8 cellular contexts compared by ENCODE assay signal in the genomic region with DNA sequence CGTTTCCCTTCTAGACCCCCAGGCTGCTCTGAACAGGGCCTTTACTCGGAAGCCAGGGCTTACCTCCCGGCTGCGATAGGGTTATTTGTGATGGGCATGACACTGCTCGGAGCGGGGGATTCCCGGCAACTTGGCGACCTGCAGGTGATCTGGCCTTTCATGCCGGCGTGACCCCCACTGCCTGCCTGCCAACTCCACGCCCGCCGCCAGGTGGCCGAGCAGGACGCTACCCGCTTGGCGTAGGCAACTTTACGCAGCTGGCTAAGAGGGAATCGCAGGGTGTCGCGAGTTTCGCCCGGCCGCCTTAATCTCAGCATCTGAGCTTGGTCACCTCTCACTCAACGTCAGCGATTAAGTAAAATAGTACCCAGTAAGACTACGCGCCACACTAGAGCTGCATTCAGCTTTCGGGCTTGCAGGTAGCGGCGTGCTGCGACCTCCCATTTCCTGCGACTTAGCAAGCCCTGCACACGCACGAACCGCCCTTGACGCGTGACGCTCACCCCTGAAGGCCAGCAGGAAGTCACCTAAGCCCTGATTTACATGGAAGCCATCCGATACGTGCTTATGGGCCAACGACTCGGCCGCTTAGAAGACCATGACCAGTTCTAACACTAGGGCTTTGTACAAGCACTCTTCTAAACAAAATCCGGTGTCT. TPM values are rescaled to one million over a fixed set of nuclear protein-coding genes. Genes with fewer than 3 reads are reported as not detected.
A peak's percentile ranks its signal among the peaks of the same experiment; 100 is the strongest.
DNase-seq lines count a peak whose midpoint lies in the region; ATAC-seq and TF ChIP-seq lines count a peak whose summit lies in the region.

No MANE protein-coding gene starts in this region.

- no peaks in the 10 kb centered on the region; the same call in 1 of the 2 replicates for H3K36me3 ChIP-seq in SJCRH30
- H3K36me3 ChIP-seq in parathyroid adenoma (ENCODE audit: control insufficient read depth, insufficient read depth, low read length) = no peaks in the 10 kb centered on the region
- peaks cover 0 to 18% (median 0%) of the 10 kb centered on the region in 3 donors for H3K36me3 ChIP-seq in tibial nerve

- H3K9ac ChIP-seq in parathyroid adenoma = peak overlapping the region; percentile 59

- peak; percentile 5 for DNase-seq in GF-D8 (lab: John Stamatoyannopoulos, UW)
- peak; percentile 84 for DNase-seq in H4 (ENCODE audit: low spot score)
- DNase-seq in SJCRH30 = peak; percentile 57 to 67
- peak; percentile 88 for DNase-seq in Right ventricle myocardium superior
- DNase-seq in tibial nerve (ENCODE audit: low spot score in 2 of 2) = peak; percentile 60 to 72

- peaks cover 73% of the 10 kb centered on the region for H3K4me1 Mint-ChIP-seq in activated naive CD4-positive, alpha-beta T cell treated with anti-CD3 and anti-CD28 coated beads, Interleukin-2, amount 50 U/mL, for 24 hours

- no peaks in the 10 kb centered on the region for H3K27me3 Mint-ChIP-seq in activated naive CD4-positive, alpha-beta T cell treated with anti-CD3 and anti-CD28 coated beads, Interleukin-2, amount 50 U/mL, for 24 hours

- peaks cover 6% of the 10 kb centered on the region for H3K9me3 Mint-ChIP-seq in activated naive CD4-positive, alpha-beta T cell treated with anti-CD3 and anti-CD28 coated beads, Interleukin-2, amount 50 U/mL, for 24 hours

- H3K9me3 ChIP-seq in SJCRH30 (replicated peaks) (no peaks in the 10 kb centered on the region), parathyroid adenoma (ENCODE audit: control insufficient read depth, low read length) (no peaks in the 10 kb centered on the region), tibial nerve (peaks cover 0 to 10% (median 0%) of the 10 kb centered on the region in 4 donors)

- peak overlapping the region; percentile 98 for H3K4me2 ChIP-seq in parathyroid adenoma (ENCODE audit: low read length)

- peak overlapping the region; percentile 99 for H3K27ac Mint-ChIP-seq in activated naive CD4-positive, alpha-beta T cell treated with anti-CD3 and anti-CD28 coated beads, Interleukin-2, amount 50 U/mL, for 24 hours

- peak in 1 of 2 donors; percentile 56 for TF ChIP-seq EP300 in tibial nerve (IDR thresholded peaks at IDR 0.05)

- H3K36me3 Mint-ChIP-seq in activated naive CD4-positive, alpha-beta T cell treated with anti-CD3 and anti-CD28 coated beads, Interleukin-2, amount 50 U/mL, for 24 hours = peaks cover 28% of the 10 kb centered on the region

- H3K4me3 ChIP-seq in SJCRH30 = peak overlapping the region; percentile 64
- H3K4me3 ChIP-seq in parathyroid adenoma (ENCODE audit: low read depth, low read length) = peak overlapping the region; percentile 97
- H3K4me3 ChIP-seq in tibial nerve = peak overlapping the region; percentile 78 to 90 (median 81)

- H3K27me3 ChIP-seq in SJCRH30 (no peaks in the 10 kb centered on the region), parathyroid adenoma (ENCODE audit: control insufficient read depth, insufficient read depth, low read length) (no peaks in the 10 kb centered on the region), tibial nerve (no peaks in the 10 kb centered on the region)

- H3K4me3 Mint-ChIP-seq in activated naive CD4-positive, alpha-beta T cell treated with anti-CD3 and anti-CD28 coated beads, Interleukin-2, amount 50 U/mL, for 24 hours = peak overlapping the region; percentile 97

- peak; percentile 64 for TF ChIP-seq CTCF in LNCAP (IDR thresholded peaks at IDR 0.05)
- TF ChIP-seq CTCF in parathyroid adenoma (IDR thresholded peaks at IDR 0.05) = peak; percentile 87
- TF ChIP-seq CTCF in tibial nerve (IDR thresholded peaks at IDR 0.05) = peak; percentile 77 to 96 (median 84)

- TF ChIP-seq POLR2A in tibial nerve (IDR thresholded peaks at IDR 0.05) = peak in 1 of 2 donors; percentile 49

- H3K4me1 ChIP-seq in SJCRH30 = no peaks in the 10 kb centered on the region
- peaks cover 3% of the 10 kb centered on the region for H3K4me1 ChIP-seq in parathyroid adenoma
- peaks cover 0 to 39% (median 12%) of the 10 kb centered on the region in 4 donors for H3K4me1 ChIP-seq in tibial nerve

- peaks cover 7% of the 10 kb centered on the region for H3K79me2 ChIP-seq in parathyroid adenoma

- H3K27ac ChIP-seq in SJCRH30 (peak overlapping the region; percentile 86), parathyroid adenoma (peak overlapping the region; percentile 98), tibial nerve (peak overlapping the region; percentile 83 to 96 (median 94))

- peak overlapping the region; percentile 90 for H2AFZ ChIP-seq in parathyroid adenoma

- WGBS in tibial nerve, 2 donors = 0 to 1% methylated on average over 35 to 40 of the region's 45 CpGs

- peak; percentile 74 for ATAC-seq in Right ventricle myocardium superior (ENCODE audit: poor library complexity)

- intact Hi-C loops in Right ventricle myocardium superior (cut with DNase I) = loop anchor here (10.0 kb wide), 1 partner anchor 65 kb away; no protein-coding TSS in a partner anchor

RNA-seq across cellular contexts. Expression of gene WBP11, which starts 33.3 kb away (rescaled TPM):
- 21.3 and 35.5 TPM in 2 replicates for total RNA-seq in H4 (2014; rRNA removed; shearing (Covaris generic))
- total RNA-seq in SJCRH30 (2014; rRNA removed; shearing (Covaris generic)) = 50.6 and 65.1 TPM in 2 replicates
- 45.7 TPM for total RNA-seq in Right ventricle myocardium superior
- total RNA-seq in tibial nerve = 10 to 100 TPM; 11.7 to 22.6 (median 19.2) TPM

RNA-seq across cellular contexts. Expression of gene C12orf60, which starts 33.5 kb away (rescaled TPM):
- 1.2 and 2.8 TPM in 2 replicates for total RNA-seq in H4 (2014; rRNA removed; shearing (Covaris generic))
- total RNA-seq in SJCRH30 (2014; rRNA removed; shearing (Covaris generic)) = 1.2 and 1.8 TPM in 2 replicates
- total RNA-seq in Right ventricle myocardium superior = 1.6 TPM
- total RNA-seq in tibial nerve = 1 to 10 TPM in 1 of 4 donors, under 1 TPM in 3; 0.20 to 2.1 (median 0.89) TPM

RNA-seq across cellular contexts. Expression of gene SMCO3, which starts 44.0 kb away (rescaled TPM):
- total RNA-seq in H4 (2014; rRNA removed; shearing (Covaris generic)) = not detected in 2 replicates
- not detected in 2 replicates for total RNA-seq in SJCRH30 (2014; rRNA removed; shearing (Covaris generic))
- total RNA-seq in Right ventricle myocardium superior (not detected), tibial nerve (10 to 100 TPM in 1 of 4 donors, 1 to 10 TPM in 3; 1.2 to 10.5 (median 6.2) TPM)

Comparison
In these comparisons a context has a peak if more than half of its experiments do, and no peak if none do; other contexts are left out.
1. Peak in every context shown above with its lines: DNase-seq, ATAC-seq, H3K4me3 ChIP-seq and H3K27ac ChIP-seq.
2. DNase-seq: peak in every context shown above with its lines; median percentile 88 in Right ventricle myocardium superior; 84 in H4; 66 in tibial nerve; 62 in SJCRH30; 5 in GF-D8.